In the genomic region with DNA sequence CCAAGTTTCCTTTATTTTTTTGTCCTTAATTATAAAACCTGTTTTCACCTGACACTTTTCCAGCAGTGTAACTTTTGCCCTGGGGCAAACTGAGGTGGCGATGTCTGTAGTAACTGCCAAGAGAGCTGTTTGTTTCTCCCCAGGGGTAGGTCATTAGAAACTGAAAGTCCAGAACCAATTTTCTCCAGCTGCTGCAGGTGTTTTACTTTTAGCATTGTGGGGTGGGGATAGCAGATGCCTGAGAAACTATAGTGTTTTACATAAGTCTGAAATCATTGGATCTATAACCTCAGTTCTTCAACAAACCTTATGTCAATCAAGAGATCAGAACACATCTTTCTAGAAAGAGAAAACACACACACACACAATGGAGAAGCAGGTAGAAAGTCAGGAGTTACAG, we compare ENCODE assay signal across 14 cellular contexts.
DNase-seq lines count a peak whose midpoint lies in the region; ATAC-seq and TF ChIP-seq lines count a peak whose summit lies in the region.
"Had no signal": no experiment of that assay in that cellular context is flagged by ENCODE, and none has a peak within 500 bp of the region (broad histone marks: within the 10 kb centered on the region; RNA-seq: fewer than 3 reads in every experiment).

No MANE protein-coding gene starts in this region.

- DNase-seq in OCI-LY7 (ENCODE audit: low spot score): peak; percentile 85
- DNase-seq in activated naive CD8-positive, alpha-beta T cell treated with anti-CD3 and anti-CD28 coated beads, Interleukin-2, amount 50 U/mL, for 24 hours: no peak
- no peak for DNase-seq in CD14-positive monocyte (ENCODE audit: low spot score)
- no peak for DNase-seq in natural killer cell treated with Interleukin-12 subunit alpha and Interleukin-12 subunit beta and Interleukin-15 and Interleukin-18, amount 100 ng/mL, for 72 hours (ENCODE audit: low spot score)
- no peak for DNase-seq in effector memory CD4-positive, alpha-beta T cell
- DNase-seq: activated CD8-positive, alpha-beta memory T cell treated with anti-CD3 and anti-CD28 coated beads, Interleukin-2, amount 10 ng/mL, durations not matched to agents 7 days and 5 days; CD4-positive, CD25-positive, alpha-beta regulatory T cell; kidney glomerular epithelial cell; NCI-H2029 treated with DMSO at 0.1 percent for 48 hours; nucleus accumbens; tibial artery had no signal

- H2AFZ ChIP-seq in OCI-LY7 (ENCODE audit: low read length): peak overlapping the region; percentile 51; the same call in 1 of the 2 replicates

- peaks cover 11% of the 10 kb centered on the region for H3K27me3 Mint-ChIP-seq in activated naive CD8-positive, alpha-beta T cell treated with anti-CD3 and anti-CD28 coated beads, Interleukin-2, amount 50 U/mL, for 24 hours
- H3K27me3 Mint-ChIP-seq in CD14-positive monocyte (ENCODE audit: low read depth in 3 of 3): no peaks in the 10 kb centered on the region
- peaks cover 2 to 6% of the 10 kb centered on the region in 2 donors for H3K27me3 Mint-ChIP-seq in natural killer cell treated with Interleukin-12 subunit alpha and Interleukin-12 subunit beta and Interleukin-15 and Interleukin-18, amount 100 ng/mL, for 72 hours

- CTCF ChIA-PET in OCI-LY7 (lab: Charles Lee; ENCODE audit: unreplicated experiment): no interaction called here

- intact Hi-C loops in OCI-LY7 (cut with micrococcal nuclease; ENCODE audit: unreplicated experiment): loop anchor here (5.0 kb wide), 1 partner anchor 77 kb away; no protein-coding TSS in a partner anchor
- intact Hi-C loops in CD14-positive monocyte (cut with micrococcal nuclease): no loop called here

- H3K4me2 ChIP-seq in OCI-LY7 (ENCODE audit: low read length): peak overlapping the region; percentile 74

- no peaks in the 10 kb centered on the region for H4K20me1 ChIP-seq in OCI-LY7 (ENCODE audit: insufficient read depth, low read length)

- H3K4me3 ChIP-seq in OCI-LY7 (ENCODE audit: low read depth, low read length, poor library complexity, severe bottlenecking): peak overlapping the region; percentile 54
- no peak overlapping the region for H3K4me3 ChIP-seq in effector memory CD4-positive, alpha-beta T cell (ENCODE audit: insufficient read depth, low read depth, low read length, poor library complexity, severe bottlenecking)
- H3K4me3 ChIP-seq: tibial artery had no signal

- BruUV-seq in OCI-LY7 (replicated peaks; lab: Mats Ljungman, UMichigan): no TSS peak

- H3K27ac ChIP-seq in OCI-LY7 (ENCODE audit: low read depth, low read length, poor library complexity, severe bottlenecking): peak overlapping the region; percentile 80
- no peak overlapping the region for H3K27ac ChIP-seq in effector memory CD4-positive, alpha-beta T cell (ENCODE audit: insufficient read depth, low read length, poor library complexity, severe bottlenecking)
- H3K27ac ChIP-seq: tibial artery had no signal

- ATAC-seq in GM18498 (IDR thresholded peaks at IDR 0.05; ENCODE audit: unreplicated experiment) (peak; percentile 84), GM21390 (IDR thresholded peaks at IDR 0.05; ENCODE audit: unreplicated experiment) (peak; percentile 83), HG03354 (IDR thresholded peaks at IDR 0.05; ENCODE audit: poor library complexity, severe bottlenecking, unreplicated experiment) (peak; percentile 96)
- no peak for ATAC-seq in activated naive CD8-positive, alpha-beta T cell treated with anti-CD3 and anti-CD28 coated beads, Interleukin-2, amount 50 U/mL, for 24 hours
- ATAC-seq in natural killer cell treated with Interleukin-12 subunit alpha and Interleukin-12 subunit beta and Interleukin-15 and Interleukin-18, amount 100 ng/mL, for 72 hours: no peak
- ATAC-seq: activated CD8-positive, alpha-beta memory T cell treated with anti-CD3 and anti-CD28 coated beads, Interleukin-2, amount 10 ng/mL, durations not matched to agents 7 days and 5 days had no signal

- H3K36me3 ChIP-seq in OCI-LY7 (ENCODE audit: insufficient read depth, low read length): no peaks in the 10 kb centered on the region; the same call in 1 of the 2 replicates
- no peaks in the 10 kb centered on the region for H3K36me3 ChIP-seq in effector memory CD4-positive, alpha-beta T cell (ENCODE audit: control insufficient read depth, insufficient read depth, low read length)
- H3K36me3 ChIP-seq: tibial artery had no signal

- H3K79me2 ChIP-seq in OCI-LY7 (ENCODE audit: insufficient read depth, low read depth, low read length): peaks cover 24% of the 10 kb centered on the region; the same call in 1 of the 2 replicates

- POLR2A ChIA-PET in OCI-LY7 (lab: Charles Lee): interaction anchor here (0.9 to 1.3 kb wide), 2 partner anchors 11 to 25 kb away, joined by 3 read pairs; no protein-coding TSS in a partner anchor

- no peak overlapping the region for H3K27ac Mint-ChIP-seq in activated naive CD8-positive, alpha-beta T cell treated with anti-CD3 and anti-CD28 coated beads, Interleukin-2, amount 50 U/mL, for 24 hours
- no peak overlapping the region for H3K27ac Mint-ChIP-seq in CD14-positive monocyte
- no peak overlapping the region for H3K27ac Mint-ChIP-seq in natural killer cell treated with Interleukin-12 subunit alpha and Interleukin-12 subunit beta and Interleukin-15 and Interleukin-18, amount 100 ng/mL, for 72 hours
- H3K27ac Mint-ChIP-seq: activated CD8-positive, alpha-beta memory T cell treated with anti-CD3 and anti-CD28 coated beads, Interleukin-2, amount 10 ng/mL, durations not matched to agents 7 days and 5 days; CD4-positive, CD25-positive, alpha-beta regulatory T cell had no signal

- no peaks in the 10 kb centered on the region for H3K9me2 ChIP-seq in OCI-LY7 (ENCODE audit: insufficient read depth, low read length)

- H3K4me1 ChIP-seq in OCI-LY7 (ENCODE audit: insufficient read depth, low read length, poor library complexity, severe bottlenecking): peaks cover 45% of the 10 kb centered on the region
- H3K4me1 ChIP-seq in effector memory CD4-positive, alpha-beta T cell (ENCODE audit: control insufficient read depth, insufficient read depth, low read length, poor library complexity, severe bottlenecking): no peaks in the 10 kb centered on the region

- H3K4me3 Mint-ChIP-seq in activated naive CD8-positive, alpha-beta T cell treated with anti-CD3 and anti-CD28 coated beads, Interleukin-2, amount 50 U/mL, for 24 hours: no peak overlapping the region
- no peak overlapping the region for H3K4me3 Mint-ChIP-seq in CD14-positive monocyte
- H3K4me3 Mint-ChIP-seq in natural killer cell treated with Interleukin-12 subunit alpha and Interleukin-12 subunit beta and Interleukin-15 and Interleukin-18, amount 100 ng/mL, for 72 hours: no peak overlapping the region
- H3K4me3 Mint-ChIP-seq: activated CD8-positive, alpha-beta memory T cell treated with anti-CD3 and anti-CD28 coated beads, Interleukin-2, amount 10 ng/mL, durations not matched to agents 7 days and 5 days; CD4-positive, CD25-positive, alpha-beta regulatory T cell had no signal

- H3K27me3 ChIP-seq in effector memory CD4-positive, alpha-beta T cell (replicated peaks; ENCODE audit: control insufficient read depth, insufficient read depth, low read length, poor library complexity, severe bottlenecking): no peaks in the 10 kb centered on the region
- H3K27me3 ChIP-seq: tibial artery had no signal

- H3K9me3 ChIP-seq in OCI-LY7 (ENCODE audit: low read length): peaks cover 11% of the 10 kb centered on the region
- H3K9me3 ChIP-seq in effector memory CD4-positive, alpha-beta T cell (ENCODE audit: control insufficient read depth, low read length): no peaks in the 10 kb centered on the region
- H3K9me3 ChIP-seq: tibial artery had no signal

- no peaks in the 10 kb centered on the region for H3K9me3 Mint-ChIP-seq in activated naive CD8-positive, alpha-beta T cell treated with anti-CD3 and anti-CD28 coated beads, Interleukin-2, amount 50 U/mL, for 24 hours
- H3K9me3 Mint-ChIP-seq in CD14-positive monocyte: peaks cover 0 to 3% (median 2%) of the 10 kb centered on the region in 7 donors
- no peaks in the 10 kb centered on the region for H3K9me3 Mint-ChIP-seq in natural killer cell treated with Interleukin-12 subunit alpha and Interleukin-12 subunit beta and Interleukin-15 and Interleukin-18, amount 100 ng/mL, for 72 hours

- H3K36me3 Mint-ChIP-seq in activated naive CD8-positive, alpha-beta T cell treated with anti-CD3 and anti-CD28 coated beads, Interleukin-2, amount 50 U/mL, for 24 hours (ENCODE audit: low read depth): no peaks in the 10 kb centered on the region
- no peaks in the 10 kb centered on the region for H3K36me3 Mint-ChIP-seq in CD14-positive monocyte
- no peaks in the 10 kb centered on the region for H3K36me3 Mint-ChIP-seq in natural killer cell treated with Interleukin-12 subunit alpha and Interleukin-12 subunit beta and Interleukin-15 and Interleukin-18, amount 100 ng/mL, for 72 hours
- H3K36me3 Mint-ChIP-seq: activated CD8-positive, alpha-beta memory T cell treated with anti-CD3 and anti-CD28 coated beads, Interleukin-2, amount 10 ng/mL, durations not matched to agents 7 days and 5 days; CD4-positive, CD25-positive, alpha-beta regulatory T cell had no signal

- H3K4me1 Mint-ChIP-seq in activated naive CD8-positive, alpha-beta T cell treated with anti-CD3 and anti-CD28 coated beads, Interleukin-2, amount 50 U/mL, for 24 hours: no peaks in the 10 kb centered on the region
- no peaks in the 10 kb centered on the region for H3K4me1 Mint-ChIP-seq in CD14-positive monocyte
- no peaks in the 10 kb centered on the region for H3K4me1 Mint-ChIP-seq in natural killer cell treated with Interleukin-12 subunit alpha and Interleukin-12 subunit beta and Interleukin-15 and Interleukin-18, amount 100 ng/mL, for 72 hours (ENCODE audit: low read depth in 2 of 2)
- H3K4me1 Mint-ChIP-seq: activated CD8-positive, alpha-beta memory T cell treated with anti-CD3 and anti-CD28 coated beads, Interleukin-2, amount 10 ng/mL, durations not matched to agents 7 days and 5 days; CD4-positive, CD25-positive, alpha-beta regulatory T cell had no signal

- peak; percentile 31; the same call in 1 of the 2 replicates for TF ChIP-seq CTCF in OCI-LY7 (conservative IDR thresholded peaks at IDR 0.05; ENCODE audit: low read length)
- no peak for TF ChIP-seq CTCF in CD14-positive monocyte (IDR thresholded peaks at IDR 0.05)

Comparison
In these comparisons a context has a peak if more than half of its experiments do, and no peak if none do; other contexts are left out.
1. ATAC-seq: peak in GM18498 (single experiment), GM21390 (single experiment) and HG03354 (single experiment); none in activated naive CD8-positive, alpha-beta T cell treated with anti-CD3 and anti-CD28 coated beads, Interleukin-2, amount 50 U/mL, for 24 hours (single experiment) and natural killer cell treated with Interleukin-12 subunit alpha and Interleukin-12 subunit beta and Interleukin-15 and Interleukin-18, amount 100 ng/mL, for 72 hours (0 of 2).